Comparison of ENCODE assay signal across 8 cellular contexts in genomic region chr7:127598318-127598717, GRCh38. TPM values are rescaled to one million over a fixed set of nuclear protein-coding genes. Genes with fewer than 3 reads are reported as not detected.
DNase-seq lines count a peak whose midpoint lies in the region; ATAC-seq and TF ChIP-seq lines count a peak whose summit lies in the region.
"Had no signal": no experiment of that assay in that cellular context is flagged by ENCODE, and none has a peak within 500 bp of the region (broad histone marks: within the 10 kb centered on the region; RNA-seq: fewer than 3 reads in every experiment).

No MANE protein-coding gene starts in this region.

- peak; percentile 68 for TF ChIP-seq CTCF in Panc1 (IDR thresholded peaks at IDR 0.05)
- TF ChIP-seq CTCF in neural crest cell (conservative IDR thresholded peaks at IDR 0.05): peak; percentile 35

- H3K4me1 Mint-ChIP-seq in neural crest cell: peaks cover 10% of the 10 kb centered on the region
- H3K4me1 Mint-ChIP-seq in stimulated activated effector memory CD8-positive, alpha-beta T cell treated with anti-CD3 and anti-CD28 coated beads, Interleukin-12 subunit alpha, Interleukin-12 subunit beta, amount 100 ng/mL, for 72 hours: peaks cover 7% of the 10 kb centered on the region

- ATAC-seq in Panc1 (peak; percentile 61; the same call in 1 of the 2 replicates), GM21447 (IDR thresholded peaks at IDR 0.05; ENCODE audit: unreplicated experiment) (no peak)
- no peak for ATAC-seq in stimulated activated effector memory CD8-positive, alpha-beta T cell treated with anti-CD3 and anti-CD28 coated beads, Interleukin-12 subunit alpha, Interleukin-12 subunit beta, amount 100 ng/mL, for 72 hours

- intact Hi-C loops in Panc1 (cut with micrococcal nuclease; ENCODE audit: unreplicated experiment): no loop called here

- in situ Hi-C loops in Panc1 (cut with HindIII; ENCODE audit: low pct_unique_long_range_greater_than_20kb, low sequenced_read_pairs): no loop called here

- H3K4me1 ChIP-seq in Panc1 (ENCODE audit: control insufficient read depth, insufficient read depth, low read length): no peaks in the 10 kb centered on the region

- BruUV-seq in Panc1 (replicated peaks; lab: Mats Ljungman, UMichigan): no TSS peak

- POLR2A ChIA-PET in Panc1 (lab: Charles Lee): no interaction called here

- CTCF ChIA-PET in Panc1 (lab: Charles Lee): no interaction called here

- H3K27ac ChIP-seq in Panc1 (ENCODE audit: low read length): no peak overlapping the region
- H3K27ac ChIP-seq: BLaER1 treated with 17β-estradiol and CSF1 and Interleukin-3, amounts not matched to agents 10 nM and 100 nM had no signal

- H3K4me3 Mint-ChIP-seq in neural crest cell: no peak overlapping the region
- H3K4me3 Mint-ChIP-seq in stimulated activated effector memory CD8-positive, alpha-beta T cell treated with anti-CD3 and anti-CD28 coated beads, Interleukin-12 subunit alpha, Interleukin-12 subunit beta, amount 100 ng/mL, for 72 hours: no peak overlapping the region

- DNase-seq in NCI-H748 (lab: John Stamatoyannopoulos, UW; ENCODE audit: unreplicated experiment) (peak; percentile 30), NCI-H748 treated with DMSO at 0.1 percent for 48 hours (lab: John Stamatoyannopoulos, UW) (no peak), Panc1 (ENCODE audit: low read depth, low spot score) (no peak), neural crest cell (ENCODE audit: low read depth, low spot score) (no peak)
- no peak for DNase-seq in stimulated activated effector memory CD8-positive, alpha-beta T cell treated with anti-CD3 and anti-CD28 coated beads, Interleukin-12 subunit alpha, Interleukin-12 subunit beta, amount 100 ng/mL, for 72 hours (ENCODE audit: low spot score in 2 of 2)

- H3K9me3 Mint-ChIP-seq in neural crest cell: peaks cover 3% of the 10 kb centered on the region
- H3K9me3 Mint-ChIP-seq in stimulated activated effector memory CD8-positive, alpha-beta T cell treated with anti-CD3 and anti-CD28 coated beads, Interleukin-12 subunit alpha, Interleukin-12 subunit beta, amount 100 ng/mL, for 72 hours: no peaks in the 10 kb centered on the region

- H3K27ac Mint-ChIP-seq in neural crest cell (ENCODE audit: unreplicated experiment): no peak overlapping the region
- no peak overlapping the region for H3K27ac Mint-ChIP-seq in stimulated activated effector memory CD8-positive, alpha-beta T cell treated with anti-CD3 and anti-CD28 coated beads, Interleukin-12 subunit alpha, Interleukin-12 subunit beta, amount 100 ng/mL, for 72 hours

- no peak overlapping the region for H3K4me3 ChIP-seq in Panc1 (ENCODE audit: low read depth in 2 of 2, low read length in 2 of 2)
- H3K4me3 ChIP-seq: BLaER1 treated with 17β-estradiol and CSF1 and Interleukin-3, amounts not matched to agents 10 nM and 100 nM had no signal

- no peaks in the 10 kb centered on the region for H3K36me3 Mint-ChIP-seq in neural crest cell (ENCODE audit: low read depth)
- H3K36me3 Mint-ChIP-seq in stimulated activated effector memory CD8-positive, alpha-beta T cell treated with anti-CD3 and anti-CD28 coated beads, Interleukin-12 subunit alpha, Interleukin-12 subunit beta, amount 100 ng/mL, for 72 hours: no peaks in the 10 kb centered on the region

- H3K27me3 Mint-ChIP-seq in neural crest cell (ENCODE audit: low read depth): peaks cover 3% of the 10 kb centered on the region

- H3K36me3 ChIP-seq in Panc1 (ENCODE audit: control insufficient read depth, insufficient read depth, low read length): no peaks in the 10 kb centered on the region
- H3K36me3 ChIP-seq: BLaER1 treated with 17β-estradiol and CSF1 and Interleukin-3, amounts not matched to agents 10 nM and 100 nM had no signal

- peaks cover 10% of the 10 kb centered on the region; the same call in 1 of the 2 replicates for H3K27me3 ChIP-seq in Panc1 (ENCODE audit: control insufficient read depth, insufficient read depth, low read length)
- H3K27me3 ChIP-seq: BLaER1 treated with 17β-estradiol and CSF1 and Interleukin-3, amounts not matched to agents 10 nM and 100 nM had no signal

- no peaks in the 10 kb centered on the region for H3K9me3 ChIP-seq in Panc1 (ENCODE audit: control insufficient read depth, insufficient read depth, low read depth, low read length)
- H3K9me3 ChIP-seq: BLaER1 treated with 17β-estradiol and CSF1 and Interleukin-3, amounts not matched to agents 10 nM and 100 nM had no signal

RNA-seq across cellular contexts. Expression of gene FSCN3, which starts 4.8 kb away (rescaled TPM):
- 1.1 TPM for total RNA-seq in Panc1 (2021; ENCODE audit: unreplicated experiment)
- polyA plus RNA-seq in Panc1 (2012; ENCODE audit: insufficient read length): not detected
- total RNA-seq in neural crest cell: 1.4 and 2.0 TPM in 2 replicates

RNA-seq across cellular contexts. Expression of gene ARF5, which starts 10.1 kb away (rescaled TPM):
- total RNA-seq in Panc1 (2021; ENCODE audit: unreplicated experiment): 155 TPM
- 271 TPM for polyA plus RNA-seq in Panc1 (2012; ENCODE audit: insufficient read length)
- 151 and 160 TPM in 2 replicates for total RNA-seq in neural crest cell

RNA-seq across cellular contexts. Expression of gene GCC1, which starts 12.9 kb away (rescaled TPM):
- 19.1 TPM for total RNA-seq in Panc1 (2021; ENCODE audit: unreplicated experiment)
- polyA plus RNA-seq in Panc1 (2012; ENCODE audit: insufficient read length): 15.0 TPM
- 15.3 and 16.4 TPM in 2 replicates for total RNA-seq in neural crest cell

RNA-seq across cellular contexts. Expression of gene PAX4, which starts 19.6 kb away (rescaled TPM):
- not detected for total RNA-seq in Panc1 (2021; ENCODE audit: unreplicated experiment)
- polyA plus RNA-seq in Panc1 (2012; ENCODE audit: insufficient read length): not detected
- not detected in 2 replicates for total RNA-seq in neural crest cell
- total RNA-seq: pulmonary artery endothelial cell had no signal

RNA-seq across cellular contexts. Expression of gene SND1, which starts 53.7 kb away (rescaled TPM):
- total RNA-seq in Panc1 (2021; ENCODE audit: unreplicated experiment) (176 TPM), neural crest cell (184 and 188 TPM in 2 replicates)
- 156 TPM for polyA plus RNA-seq in Panc1 (2012; ENCODE audit: insufficient read length)
